ENCODE assay signal across 7 cellular contexts in the genomic region with DNA sequence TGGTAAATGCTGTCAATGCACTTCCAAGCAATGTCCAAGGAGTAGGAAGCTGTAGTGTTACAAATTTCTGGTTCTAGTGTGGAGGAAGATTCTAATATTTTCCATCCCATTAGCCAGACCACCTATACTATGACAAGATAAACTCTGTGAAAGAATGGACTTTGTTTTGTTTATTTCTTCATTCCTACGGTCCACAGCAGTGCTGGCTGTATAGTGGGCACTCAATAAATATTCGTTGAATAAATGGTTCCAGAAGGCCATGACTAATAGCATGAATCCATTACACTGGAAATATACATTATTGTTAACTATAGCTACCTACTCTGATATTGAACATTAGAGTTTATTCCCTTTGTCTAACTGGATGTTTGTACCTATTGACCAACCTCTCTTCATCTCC.
"Had no signal": no experiment of that assay in that cellular context is flagged by ENCODE, and none has a peak within 500 bp of the region (broad histone marks: within the 10 kb centered on the region; RNA-seq: fewer than 3 reads in every experiment).

No MANE protein-coding gene starts in this region.

- DNase-seq: GDM1, GF-D8 had no signal

- ATAC-seq: GM12878 had no signal

- FAIRE-seq: G401.6, GM12878, GM12892, GM18507, GM19239 had no signal

- H3K4me3 ChIP-seq: GM12878 had no signal
